Comparison of ENCODE assay signal across 10 cellular contexts in the genomic region with DNA sequence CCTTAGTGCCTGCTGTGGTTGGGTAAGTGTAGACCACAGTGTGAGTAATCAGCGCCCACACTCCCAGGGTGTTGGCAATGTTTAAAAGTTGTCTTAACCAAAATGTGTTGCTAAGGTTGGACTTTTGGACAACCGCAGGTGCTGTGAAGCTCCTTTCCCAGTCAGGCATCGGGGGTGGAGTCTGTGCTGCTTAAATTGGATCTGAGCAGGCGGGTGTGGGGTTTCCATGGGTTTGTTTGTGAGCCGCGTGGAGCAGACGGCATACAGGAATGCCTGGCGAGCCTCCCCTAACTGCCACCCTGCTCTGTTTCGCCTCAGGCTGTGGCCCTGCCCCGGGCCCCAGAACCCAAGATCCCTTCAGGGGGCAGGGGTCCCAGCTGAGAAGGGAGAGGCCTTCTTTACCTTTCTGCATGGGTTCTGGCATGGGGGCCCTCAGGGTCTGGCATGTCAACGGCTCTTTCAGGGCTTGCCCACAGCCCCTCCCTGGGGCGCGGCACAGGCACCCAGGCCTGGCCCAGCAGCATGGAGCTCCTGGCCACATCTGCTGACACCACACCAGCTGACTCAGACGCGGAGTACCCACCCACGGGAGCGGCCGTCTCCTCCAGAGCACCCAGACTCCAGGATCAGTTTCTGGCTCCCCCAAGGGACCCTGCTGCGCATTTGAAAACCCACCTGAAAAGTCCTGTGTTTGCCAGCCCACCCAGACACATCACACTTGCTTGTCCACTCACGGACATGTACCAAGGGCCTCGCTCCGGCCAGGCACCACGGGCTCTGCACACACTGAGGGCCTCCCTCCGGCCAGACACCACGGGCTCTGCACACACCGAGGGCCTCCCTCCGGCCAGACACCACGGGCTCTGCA. TPM values are rescaled to one million over a fixed set of nuclear protein-coding genes. Genes with fewer than 3 reads are reported as not detected.
A peak's percentile ranks its signal among the peaks of the same experiment; 100 is the strongest.
DNase-seq lines count a peak whose midpoint lies in the region; ATAC-seq lines count a peak whose summit lies in the region.
"Had no signal": no experiment of that assay in that cellular context is flagged by ENCODE, and none has a peak within 500 bp of the region (broad histone marks: within the 10 kb centered on the region; RNA-seq: fewer than 3 reads in every experiment).

No MANE protein-coding gene starts in this region.

- H3K4me2 ChIP-seq in Karpas-422 (ENCODE audit: low read depth, low read length, poor library complexity, severe bottlenecking) = no peak overlapping the region

- H3K9me3 ChIP-seq in MG63 = peaks cover 19% of the 10 kb centered on the region
- peaks cover 0 to 4% (median 0%) of the 10 kb centered on the region in 3 experiments for H3K9me3 ChIP-seq in naive thymus-derived CD4-positive, alpha-beta T cell (ENCODE audit: control insufficient read depth in 2 of 3, low read length in 3 of 3)
- H3K9me3 ChIP-seq in Karpas-422 (ENCODE audit: low read length) = peaks cover 26% of the 10 kb centered on the region

- H4K20me1 ChIP-seq in Karpas-422 (ENCODE audit: insufficient read depth, low read depth, low read length) = no peaks in the 10 kb centered on the region

- DNase-seq in AG20443 (ENCODE audit: low spot score) (peak; percentile 68), MG63 (peak; percentile 78), Karpas-422 (no peak), NOMO-1 (lab: John Stamatoyannopoulos, UW; ENCODE audit: unreplicated experiment in 2 of 2) (no peak), UCSD-AML1 (lab: John Stamatoyannopoulos, UW; ENCODE audit: unreplicated experiment) (no peak)
- peak in 1 of 2 donors; percentile 73 for DNase-seq in central memory CD8-positive, alpha-beta T cell (ENCODE audit: low spot score in 2 of 2)
- DNase-seq in naive thymus-derived CD4-positive, alpha-beta T cell = no peak

- CTCF ChIA-PET in naive thymus-derived CD4-positive, alpha-beta T cell (lab: Charles Lee) = no interaction called here

- H3K4me3 ChIP-seq in MG63 = no peak overlapping the region
- H3K4me3 ChIP-seq in naive thymus-derived CD4-positive, alpha-beta T cell (ENCODE audit: low read length) = no peak overlapping the region
- no peak overlapping the region for H3K4me3 ChIP-seq in Karpas-422 (ENCODE audit: low read length)

- peak overlapping the region; percentile 43 for H3K4me3 Mint-ChIP-seq in central memory CD8-positive, alpha-beta T cell
- H3K4me3 Mint-ChIP-seq in naive thymus-derived CD4-positive, alpha-beta T cell = no peak overlapping the region
- H3K4me3 Mint-ChIP-seq: B cell, memory B cell had no signal

- H3K27me3 ChIP-seq in MG63 (no peaks in the 10 kb centered on the region), Karpas-422 (ENCODE audit: low read length) (no peaks in the 10 kb centered on the region)
- H3K27me3 ChIP-seq in naive thymus-derived CD4-positive, alpha-beta T cell (ENCODE audit: control insufficient read depth in 2 of 2, insufficient read depth in 2 of 2, low read length in 2 of 2) = peaks cover 0 to under 1% of the 10 kb centered on the region in 2 donors

- no peaks in the 10 kb centered on the region for H3K79me2 ChIP-seq in Karpas-422 (ENCODE audit: low read length)

- POLR2A ChIA-PET in naive thymus-derived CD4-positive, alpha-beta T cell (lab: Charles Lee) = no interaction called here

- H3K36me3 ChIP-seq in MG63 (peaks cover 28% of the 10 kb centered on the region), Karpas-422 (ENCODE audit: insufficient read depth, low read length) (0 out of 2 replicates have a peak, but pooled peaks cover 3% of the 10 kb centered on the region)
- no peaks in the 10 kb centered on the region for H3K36me3 ChIP-seq in naive thymus-derived CD4-positive, alpha-beta T cell (ENCODE audit: control insufficient read depth in 2 of 3, insufficient read depth in 3 of 3, low read length in 3 of 3)

- H3K4me1 ChIP-seq in naive thymus-derived CD4-positive, alpha-beta T cell (ENCODE audit: control insufficient read depth in 2 of 2, insufficient read depth in 2 of 2, low read length in 2 of 2) = peaks cover 0 to 38% of the 10 kb centered on the region in 2 donors
- no peaks in the 10 kb centered on the region for H3K4me1 ChIP-seq in Karpas-422 (ENCODE audit: low read length)

- ATAC-seq in central memory CD8-positive, alpha-beta T cell (replicated peaks; ENCODE audit: extremely low read depth, poor library complexity, severe bottlenecking) = peak; percentile 95
- peak; percentile 74 for ATAC-seq in naive thymus-derived CD4-positive, alpha-beta T cell
- ATAC-seq in GM19324 (IDR thresholded peaks at IDR 0.05; ENCODE audit: low FRiP score, unreplicated experiment) = no peak

- no peaks in the 10 kb centered on the region for H3K27me3 Mint-ChIP-seq in central memory CD8-positive, alpha-beta T cell
- peaks cover 0 to 14% (median 6%) of the 10 kb centered on the region in 5 donors for H3K27me3 Mint-ChIP-seq in naive thymus-derived CD4-positive, alpha-beta T cell

- no peak overlapping the region for H2AFZ ChIP-seq in Karpas-422 (ENCODE audit: low read length)

- no peaks in the 10 kb centered on the region for H3K9me2 ChIP-seq in Karpas-422 (replicated peaks; ENCODE audit: insufficient read depth, low read length)

- H3K27ac ChIP-seq in naive thymus-derived CD4-positive, alpha-beta T cell (ENCODE audit: low read depth, low read length) = no peak overlapping the region
- H3K27ac ChIP-seq in Karpas-422 (ENCODE audit: low read length) = no peak overlapping the region

- intact Hi-C loops in naive thymus-derived CD4-positive, alpha-beta T cell (cut with micrococcal nuclease) = no loop called here

- no peak overlapping the region for H3K9ac ChIP-seq in Karpas-422 (ENCODE audit: low read length)

- peaks cover 9% of the 10 kb centered on the region for H3K36me3 Mint-ChIP-seq in central memory CD8-positive, alpha-beta T cell (ENCODE audit: insufficient read depth)
- H3K36me3 Mint-ChIP-seq in naive thymus-derived CD4-positive, alpha-beta T cell = peaks cover 14 to 38% (median 19%) of the 10 kb centered on the region in 5 donors

- H3K4me1 Mint-ChIP-seq in central memory CD8-positive, alpha-beta T cell = peaks cover 38% of the 10 kb centered on the region
- H3K4me1 Mint-ChIP-seq in naive thymus-derived CD4-positive, alpha-beta T cell = peaks cover 0 to 28% (median 6%) of the 10 kb centered on the region in 7 donors

- peaks cover 12% of the 10 kb centered on the region for H3K9me3 Mint-ChIP-seq in central memory CD8-positive, alpha-beta T cell
- peaks cover 4 to 28% (median 16%) of the 10 kb centered on the region in 11 donors for H3K9me3 Mint-ChIP-seq in naive thymus-derived CD4-positive, alpha-beta T cell

- H3K27ac Mint-ChIP-seq in central memory CD8-positive, alpha-beta T cell (ENCODE audit: low read depth) = no peak overlapping the region
- H3K27ac Mint-ChIP-seq in naive thymus-derived CD4-positive, alpha-beta T cell = no peak overlapping the region
- H3K27ac Mint-ChIP-seq: B cell, memory B cell had no signal

RNA-seq across cellular contexts. Expression of a gene that starts 5.1 kb away (rescaled TPM):
- total RNA-seq in MG63 (2014; rRNA removed; shearing (Covaris generic); ENCODE audit: low replicate concordance) = 26.0 and 43.1 TPM in 2 replicates
- 10 to 100 TPM in 3 of 5 experiments, 1 to 10 TPM in 2; 5.7 to 79.1 (median 16.0) TPM for total RNA-seq in naive thymus-derived CD4-positive, alpha-beta T cell
- polyA plus RNA-seq in naive thymus-derived CD4-positive, alpha-beta T cell = 1 to 10 TPM; 2.8 to 3.8 TPM
- 7.4 and 8.9 TPM in 2 replicates for total RNA-seq in Karpas-422 (2014; rRNA removed; shearing (Covaris generic); ENCODE audit: low replicate concordance)

Comparison
In these comparisons a context has a peak if more than half of its experiments do, and no peak if none do; other contexts are left out.
1. DNase-seq: peak in AG20443 (single experiment) and MG63 (single experiment); none in naive thymus-derived CD4-positive, alpha-beta T cell (0 of 9), Karpas-422 (single experiment), NOMO-1 (0 of 2) and UCSD-AML1 (single experiment).